ENCODE assay signal across 8 cellular contexts in the genomic region with DNA sequence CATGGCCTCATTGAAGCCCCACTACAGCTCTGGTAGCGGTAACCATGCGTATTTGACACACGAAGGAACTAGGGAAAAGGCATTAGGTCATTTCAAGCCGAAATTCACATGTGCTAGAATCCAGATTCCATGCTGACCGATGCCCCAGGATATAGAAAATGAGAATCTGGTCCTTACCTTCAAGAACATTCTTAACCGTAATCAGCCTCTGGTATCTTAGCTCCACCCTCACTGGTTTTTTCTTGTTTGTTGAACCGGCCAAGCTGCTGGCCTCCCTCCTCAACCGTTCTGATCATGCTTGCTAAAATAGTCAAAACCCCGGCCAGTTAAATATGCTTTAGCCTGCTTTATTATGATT. TPM values are rescaled to one million over a fixed set of nuclear protein-coding genes. Genes with fewer than 3 reads are reported as not detected.
A peak's percentile ranks its signal among the peaks of the same experiment; 100 is the strongest.
DNase-seq lines count a peak whose midpoint lies in the region; ATAC-seq and TF ChIP-seq lines count a peak whose summit lies in the region.

No MANE protein-coding gene starts in this region.

- no peaks in the 10 kb centered on the region for H3K36me3 ChIP-seq in iPS-18a (ENCODE audit: control insufficient read depth, low read depth, low read length)
- no peaks in the 10 kb centered on the region for H3K36me3 ChIP-seq in stomach smooth muscle (ENCODE audit: control insufficient read depth in 2 of 2, insufficient read depth in 2 of 2, low read length in 2 of 2)

- no peaks in the 10 kb centered on the region for H3K27me3 Mint-ChIP-seq in activated CD8-positive, alpha-beta T cell treated with anti-CD3 and anti-CD28 coated beads, Interleukin-2, amount 10 ng/mL, durations not matched to agents 7 days and 5 days (ENCODE audit: low read depth)

- H3K9me3 Mint-ChIP-seq in activated CD8-positive, alpha-beta T cell treated with anti-CD3 and anti-CD28 coated beads, Interleukin-2, amount 10 ng/mL, durations not matched to agents 7 days and 5 days (ENCODE audit: insufficient read depth), result no peaks in the 10 kb centered on the region

- H3K4me1 Mint-ChIP-seq in activated CD8-positive, alpha-beta T cell treated with anti-CD3 and anti-CD28 coated beads, Interleukin-2, amount 10 ng/mL, durations not matched to agents 7 days and 5 days (ENCODE audit: low read depth), result peaks cover 36% of the 10 kb centered on the region

- H3K9ac ChIP-seq in iPS-18a (ENCODE audit: low read length) (peak overlapping the region; percentile 69), stomach smooth muscle (ENCODE audit: low read length in 2 of 2) (peak overlapping the region; percentile 36 to 76)

- peaks cover 9% of the 10 kb centered on the region for H3K36me3 Mint-ChIP-seq in activated CD8-positive, alpha-beta T cell treated with anti-CD3 and anti-CD28 coated beads, Interleukin-2, amount 10 ng/mL, durations not matched to agents 7 days and 5 days (ENCODE audit: low read depth)

- CTCF ChIA-PET in activated CD8-positive, alpha-beta T cell treated with anti-CD3 and anti-CD28 coated beads, Interleukin-2, amount 10 ng/mL, durations not matched to agents 7 days and 5 days (lab: Charles Lee), result interaction anchor here (0.9 kb wide), 1 partner anchor 34 kb away, joined by 3 read pairs; no protein-coding TSS in a partner anchor

- H3K4me1 ChIP-seq in iPS-18a (ENCODE audit: control insufficient read depth, low read depth, low read length) (no peaks in the 10 kb centered on the region), stomach smooth muscle (ENCODE audit: control insufficient read depth, insufficient read depth, low read length) (no peaks in the 10 kb centered on the region)

- peak overlapping the region; percentile 76 for H3K4me3 ChIP-seq in GM08714 (ENCODE audit: low read length)
- peak overlapping the region; percentile 72 for H3K4me3 ChIP-seq in iPS-18a (ENCODE audit: low read length)
- peak overlapping the region; percentile 70 to 76 for H3K4me3 ChIP-seq in stomach smooth muscle (ENCODE audit: low read length in 2 of 2)

- peaks cover 5% of the 10 kb centered on the region for H3K9me3 ChIP-seq in iPS-18a (ENCODE audit: control insufficient read depth, low read depth, low read length)
- no peaks in the 10 kb centered on the region for H3K9me3 ChIP-seq in stomach smooth muscle (ENCODE audit: control insufficient read depth in 2 of 2, low read length in 2 of 2)

- no peak for TF ChIP-seq CTCF in GM20000 (IDR thresholded peaks at IDR 0.05; ENCODE audit: extremely low read depth, missing control alignments)

- H3K4me3 Mint-ChIP-seq in activated CD8-positive, alpha-beta T cell treated with anti-CD3 and anti-CD28 coated beads, Interleukin-2, amount 10 ng/mL, durations not matched to agents 7 days and 5 days, result peak overlapping the region; percentile 89

- POLR2A ChIA-PET in activated CD8-positive, alpha-beta T cell treated with anti-CD3 and anti-CD28 coated beads, Interleukin-2, amount 10 ng/mL, durations not matched to agents 7 days and 5 days (lab: Charles Lee), result interaction anchor here (1.1 kb wide), 1 partner anchor 346 kb away, joined by 3 read pairs; a partner anchor contains a TSS

- DNase-seq in activated CD8-positive, alpha-beta T cell treated with anti-CD3 and anti-CD28 coated beads, Interleukin-2, amount 10 ng/mL, durations not matched to agents 7 days and 5 days, result peak; percentile 20
- DNase-seq in GM20000 (ENCODE audit: low spot score) (no peak), substantia nigra (lab: John Stamatoyannopoulos, UW) (no peak)

- peak; percentile 10 for ATAC-seq in HG03064 (IDR thresholded peaks at IDR 0.05; ENCODE audit: low read depth, unreplicated experiment)
- ATAC-seq in activated CD8-positive, alpha-beta T cell treated with anti-CD3 and anti-CD28 coated beads, Interleukin-2, amount 10 ng/mL, durations not matched to agents 7 days and 5 days, result no peak
- ATAC-seq in HG02571 (IDR thresholded peaks at IDR 0.05; ENCODE audit: unreplicated experiment), result no peak

- peak overlapping the region; percentile 88 for H3K27ac Mint-ChIP-seq in activated CD8-positive, alpha-beta T cell treated with anti-CD3 and anti-CD28 coated beads, Interleukin-2, amount 10 ng/mL, durations not matched to agents 7 days and 5 days

- H3K27me3 ChIP-seq in iPS-18a (ENCODE audit: control insufficient read depth, insufficient read depth, low read length) (no peaks in the 10 kb centered on the region), stomach smooth muscle (ENCODE audit: control insufficient read depth in 1 of 2, insufficient read depth in 2 of 2, low read length in 2 of 2) (peaks cover 0 to 2% of the 10 kb centered on the region in 2 donors)

- no peak overlapping the region for H3K27ac ChIP-seq in iPS-18a (ENCODE audit: low read length)
- H3K27ac ChIP-seq in stomach smooth muscle (ENCODE audit: low read length), result no peak overlapping the region
- no peak overlapping the region for H3K27ac ChIP-seq in substantia nigra (ENCODE audit: low read depth, low read length, poor library complexity, severe bottlenecking)

RNA-seq across cellular contexts. Expression of a gene that starts 0.9 kb away (rescaled TPM):
- total RNA-seq in activated CD8-positive, alpha-beta T cell treated with anti-CD3 and anti-CD28 coated beads, Interleukin-2, amount 10 ng/mL, durations not matched to agents 7 days and 5 days, result 100 to 1,000 TPM in 1 of 2 experiments, 10 to 100 TPM in 1; 96.8 to 103 TPM
